ENCODE assay signal across 16 cellular contexts in genomic region chr1:172638249-172638648, GRCh38. TPM values are rescaled to one million over a fixed set of nuclear protein-coding genes. Genes with fewer than 3 reads are reported as not detected.
DNase-seq lines count a peak whose midpoint lies in the region; ATAC-seq, FAIRE-seq and TF ChIP-seq lines count a peak whose summit lies in the region.
"Had no signal": no experiment of that assay in that cellular context is flagged by ENCODE, and none has a peak within 500 bp of the region (broad histone marks: within the 10 kb centered on the region; RNA-seq: fewer than 3 reads in every experiment).

No MANE protein-coding gene starts in this region.

- no peaks in the 10 kb centered on the region for H3K36me3 Mint-ChIP-seq in CD8-positive, alpha-beta memory T cell
- H3K36me3 Mint-ChIP-seq in astrocyte (ENCODE audit: low read depth, unreplicated experiment): peaks cover 10% of the 10 kb centered on the region
- H3K36me3 Mint-ChIP-seq in natural killer cell: no peaks in the 10 kb centered on the region

- no peak overlapping the region for H3K27ac ChIP-seq in CD8-positive, alpha-beta memory T cell (ENCODE audit: low read depth, low read length)
- peak overlapping the region; percentile 53; the same call in 1 of the 2 replicates for H3K27ac ChIP-seq in IMR-90 (ENCODE audit: insufficient read depth, low read length)
- peak overlapping the region; percentile 98 for H3K27ac ChIP-seq in astrocyte (ENCODE audit: low read depth, low read length)
- H3K27ac ChIP-seq: HL-60, left lung, sigmoid colon, SJCRH30, suprapubic skin, WERI-Rb-1 had no signal

- H2AFZ ChIP-seq in IMR-90 (replicated peaks; ENCODE audit: low read length, poor library complexity) (no peak overlapping the region), astrocyte (ENCODE audit: low read depth, low read length) (no peak overlapping the region)

- H4K8ac ChIP-seq in IMR-90 (ENCODE audit: low read depth in 2 of 2, low read length in 2 of 2): peak overlapping the region; percentile 81 to 94

- H2BK5ac ChIP-seq in IMR-90 (ENCODE audit: low read depth, low read length, poor library complexity, severe bottlenecking): peak overlapping the region; percentile 100

- intact Hi-C loops in IMR-90 (cut with micrococcal nuclease) (loop anchor here (5.0 kb wide), 1 partner anchor 79 kb away; no protein-coding TSS in a partner anchor), natural killer cell (cut with micrococcal nuclease) (no loop called here)

- peak overlapping the region; percentile 97 for H2BK20ac ChIP-seq in IMR-90 (ENCODE audit: low read depth, low read length)

- H3K4me1 ChIP-seq in CD8-positive, alpha-beta memory T cell (ENCODE audit: insufficient read depth, low read length): peaks cover 60% of the 10 kb centered on the region
- H3K4me1 ChIP-seq in IMR-90 (ENCODE audit: control insufficient read depth, insufficient read depth, low read length): peaks cover 18% of the 10 kb centered on the region
- H3K4me1 ChIP-seq in astrocyte (ENCODE audit: insufficient read depth, low read length): peaks cover 30% of the 10 kb centered on the region
- H3K4me1 ChIP-seq: sigmoid colon had no signal

- no TSS peak for BruUV-seq in IMR-90 (replicated peaks; lab: Mats Ljungman, UMichigan)

- H3K4me3 ChIP-seq in CD8-positive, alpha-beta memory T cell (ENCODE audit: low read length): peak overlapping the region; percentile 29
- H3K4me3 ChIP-seq in IMR-90 (ENCODE audit: insufficient read depth, low read depth, low read length): no peak overlapping the region
- H3K4me3 ChIP-seq in astrocyte (ENCODE audit: insufficient read depth, low read depth, low read length): peak overlapping the region; percentile 24
- H3K4me3 ChIP-seq: left lung, sigmoid colon, SJCRH30, suprapubic skin had no signal

- H3K79me1 ChIP-seq in IMR-90 (ENCODE audit: low read depth in 1 of 2, low read length in 2 of 2): 0 out of 4 replicates have a peak, but pooled peaks cover 0 to 7% of the 10 kb centered on the region in 2 experiments

- peak overlapping the region; percentile 94 for H4K91ac ChIP-seq in IMR-90 (ENCODE audit: insufficient read depth, low read depth, low read length)

- no peaks in the 10 kb centered on the region for H3K79me2 ChIP-seq in astrocyte (ENCODE audit: insufficient read depth, low read length)

- peak overlapping the region; percentile 92 for H3K23ac ChIP-seq in IMR-90 (ENCODE audit: low read depth, low read length)

- no peak overlapping the region for H3K9ac ChIP-seq in IMR-90 (ENCODE audit: low read depth, low read length)
- H3K9ac ChIP-seq in astrocyte (ENCODE audit: low read length): peak overlapping the region; percentile 73

- in situ Hi-C loops in IMR-90 (cut with MboI; ENCODE audit: low sequenced_read_pairs): no loop called here

- no peaks in the 10 kb centered on the region for H3K36me3 ChIP-seq in CD8-positive, alpha-beta memory T cell (ENCODE audit: insufficient read depth, low read length)
- H3K36me3 ChIP-seq in IMR-90 (ENCODE audit: control insufficient read depth, insufficient read depth, low read length) (no peaks in the 10 kb centered on the region), astrocyte (ENCODE audit: insufficient read depth, low read length) (no peaks in the 10 kb centered on the region)
- H3K36me3 ChIP-seq: left lung, sigmoid colon, SJCRH30, suprapubic skin, WERI-Rb-1 had no signal

- no peak for TF ChIP-seq RAD21 in IMR-90 (IDR thresholded peaks at IDR 0.05; ENCODE audit: low read length)

- CTCF ChIA-PET in CD8-positive, alpha-beta memory T cell (lab: Charles Lee): interaction anchor here (1.0 to 2.0 kb wide), 5 partner anchors 10 to 91 kb away, joined by 3 to 8 read pairs (median 4); no protein-coding TSS in a partner anchor
- CTCF ChIA-PET in IMR-90 (lab: Yijun Ruan, JAX): no interaction called here
- CTCF ChIA-PET in GM10248 (lab: Yijun Ruan, JAX): no interaction called here

- no peak for FAIRE-seq in astrocyte (lab: Jason Lieb, UNC)
- FAIRE-seq: endothelial cell of umbilical vein had no signal

- H3K4me3 Mint-ChIP-seq in CD8-positive, alpha-beta memory T cell: peak overlapping the region in 6 of 7 donors; percentile 68 to 85 (median 78)
- peak overlapping the region; percentile 12 for H3K4me3 Mint-ChIP-seq in astrocyte (ENCODE audit: unreplicated experiment)
- H3K4me3 Mint-ChIP-seq in natural killer cell: peak overlapping the region; percentile 87
- H3K4me3 Mint-ChIP-seq: neural crest cell had no signal

- H3K56ac ChIP-seq in IMR-90 (ENCODE audit: extremely low read depth, insufficient read depth, low read length): peak overlapping the region; percentile 83

- peak overlapping the region; percentile 98 for H3K14ac ChIP-seq in IMR-90 (replicated peaks; ENCODE audit: low read depth, low read length)

- no peaks in the 10 kb centered on the region for H4K20me1 ChIP-seq in IMR-90 (ENCODE audit: insufficient read depth, low read length)
- H4K20me1 ChIP-seq in astrocyte (ENCODE audit: insufficient read depth, low read length): no peaks in the 10 kb centered on the region

- peak overlapping the region; percentile 88 for H2AK9ac ChIP-seq in IMR-90 (replicated peaks; ENCODE audit: low read depth, low read length, poor library complexity)

- TF ChIP-seq CTCF in IMR-90 (conservative IDR thresholded peaks at IDR 0.05; ENCODE audit: low read depth, low read length): no peak
- TF ChIP-seq CTCF in astrocyte (IDR thresholded peaks at IDR 0.05; ENCODE audit: insufficient read depth, low read depth, low read length): no peak
- no peak for TF ChIP-seq CTCF in natural killer cell (IDR thresholded peaks at IDR 0.05)
- TF ChIP-seq CTCF in GM10248 (IDR thresholded peaks at IDR 0.05; ENCODE audit: control extremely low read depth, extremely low read depth, low read depth, missing control alignments): no peak

- no peak for TF ChIP-seq POLR2A in IMR-90 (IDR thresholded peaks at IDR 0.05; ENCODE audit: low read depth, low read length)

- no peaks in the 10 kb centered on the region for H3K9me3 ChIP-seq in CD8-positive, alpha-beta memory T cell (ENCODE audit: low read length)
- peaks cover 9% of the 10 kb centered on the region; the same call in 1 of the 2 replicates for H3K9me3 ChIP-seq in IMR-90 (ENCODE audit: control insufficient read depth, insufficient read depth, low read length)
- peaks cover 11% of the 10 kb centered on the region for H3K9me3 ChIP-seq in astrocyte (ENCODE audit: insufficient read depth, low read depth, low read length)
- H3K9me3 ChIP-seq: left lung, sigmoid colon, SJCRH30, suprapubic skin had no signal

- H2BK15ac ChIP-seq in IMR-90 (ENCODE audit: low read depth, low read length): peak overlapping the region; percentile 94

- H3K4me2 ChIP-seq in IMR-90 (ENCODE audit: low read depth, low read length): peak overlapping the region; percentile 65; the same call in 1 of the 2 replicates
- H3K4me2 ChIP-seq in astrocyte (ENCODE audit: low read length): peak overlapping the region; percentile 80

- H3K18ac ChIP-seq in IMR-90 (ENCODE audit: low read depth, low read length): peak overlapping the region; percentile 95; the same call in 1 of the 2 replicates

- H3K27ac Mint-ChIP-seq in CD8-positive, alpha-beta memory T cell: peak overlapping the region; percentile 40 to 97 (median 92)
- H3K27ac Mint-ChIP-seq in astrocyte (ENCODE audit: unreplicated experiment): peak overlapping the region; percentile 97
- peak overlapping the region; percentile 90 to 93 for H3K27ac Mint-ChIP-seq in natural killer cell

- DNase-seq in CD8-positive, alpha-beta memory T cell: no peak
- DNase-seq in IMR-90 (no peak), astrocyte (ENCODE audit: low read depth) (no peak), natural killer cell (no peak), GM10248 (ENCODE audit: extremely low spot score) (no peak), GM19238 (ENCODE audit: insufficient read length, low spot score) (no peak), NCI-H1092 treated with DMSO at 0.1 percent for 48 hours (lab: John Stamatoyannopoulos, UW) (no peak)
- DNase-seq: left lung, NCI-H2107, sigmoid colon, SJCRH30, WERI-Rb-1 had no signal

- ATAC-seq in IMR-90 (ENCODE audit: low read depth): no peak
- ATAC-seq in natural killer cell: peak in 1 of 3 donors; percentile 4

- dilution Hi-C loops in IMR-90 (cut with HindIII; ENCODE audit: low sequenced_read_pairs, unreplicated experiment): no loop called here

- peak overlapping the region; percentile 98 for H2AK5ac ChIP-seq in IMR-90 (ENCODE audit: low read depth, low read length)

- POLR2A ChIA-PET in CD8-positive, alpha-beta memory T cell (lab: Charles Lee): interaction anchor here (1.0 kb wide), 1 partner anchor 32 kb away, joined by 5 read pairs; no protein-coding TSS in a partner anchor
- POLR2A ChIA-PET in IMR-90 (lab: Charles Lee; ENCODE audit: unreplicated experiment) (no interaction called here), GM10248 (lab: Yijun Ruan, JAX) (no interaction called here)

- peak overlapping the region; percentile 95; the same call in 1 of the 2 replicates for H4K5ac ChIP-seq in IMR-90 (ENCODE audit: low read depth, low read length)

- H3K4ac ChIP-seq in IMR-90 (ENCODE audit: low read depth, low read length): peak overlapping the region; percentile 95

- H2BK120ac ChIP-seq in IMR-90 (ENCODE audit: low read depth, low read length): peak overlapping the region; percentile 98

- peaks cover 23% of the 10 kb centered on the region for H3K9me1 ChIP-seq in IMR-90 (ENCODE audit: insufficient read depth, low read length)

- WGBS in IMR-90 (ENCODE audit: extremely low coverage in 2 of 2, insufficient read length in 1 of 2), 2 experiments: no CpG with 5 or more reads among the region's 2 CpGs

- H3K9me3 Mint-ChIP-seq in CD8-positive, alpha-beta memory T cell: no peaks in the 10 kb centered on the region
- H3K9me3 Mint-ChIP-seq in astrocyte (ENCODE audit: unreplicated experiment) (peaks cover 25% of the 10 kb centered on the region), natural killer cell (no peaks in the 10 kb centered on the region)

- H3K27me3 ChIP-seq in CD8-positive, alpha-beta memory T cell (ENCODE audit: insufficient read depth, low read length, poor library complexity, severe bottlenecking): no peaks in the 10 kb centered on the region
- H3K27me3 ChIP-seq in IMR-90 (ENCODE audit: control insufficient read depth, insufficient read depth, low read length) (no peaks in the 10 kb centered on the region), astrocyte (ENCODE audit: insufficient read depth, low read length) (no peaks in the 10 kb centered on the region)
- H3K27me3 ChIP-seq: left lung, sigmoid colon, SJCRH30, suprapubic skin had no signal

- no peaks in the 10 kb centered on the region for H3K27me3 Mint-ChIP-seq in CD8-positive, alpha-beta memory T cell
- H3K27me3 Mint-ChIP-seq in astrocyte (ENCODE audit: low read depth, unreplicated experiment): no peaks in the 10 kb centered on the region
- H3K27me3 Mint-ChIP-seq in natural killer cell (ENCODE audit: low read depth in 2 of 2): no peaks in the 10 kb centered on the region

- H3K4me1 Mint-ChIP-seq in CD8-positive, alpha-beta memory T cell: peaks cover 63 to 71% (median 64%) of the 10 kb centered on the region in 3 donors
- H3K4me1 Mint-ChIP-seq in astrocyte (ENCODE audit: low read depth, unreplicated experiment) (peaks cover 51% of the 10 kb centered on the region), natural killer cell (peaks cover 48 to 62% of the 10 kb centered on the region in 2 donors)

RNA-seq across cellular contexts. Expression of gene FASLG, which starts 20.7 kb away (rescaled TPM):
- total RNA-seq in CD8-positive, alpha-beta memory T cell: 10 to 100 TPM; 45.8 to 46.6 TPM
- polyA plus RNA-seq in CD8-positive, alpha-beta memory T cell: 10.6 TPM
- total RNA-seq in IMR-90 (2012; rRNA removed) (0.18 and 0.28 TPM in 2 replicates), astrocyte (not detected in 2 replicates), natural killer cell (10 to 100 TPM; 22.1 to 44.5 (median 24.1) TPM)
- 0.10 and 0.14 TPM in 2 replicates for polyA plus RNA-seq in IMR-90 (2012; rRNA removed)
- polyA plus RNA-seq in IMR-90 (2012; cell fraction: cytosol; rRNA removed): 0.06 and 0.07 TPM in 2 replicates
- 0.05 and 0.09 TPM in 2 replicates for polyA plus RNA-seq in IMR-90 (2012; cell fraction: nucleus; rRNA removed; ENCODE audit: low replicate concordance)
- total RNA-seq: endothelial cell of umbilical vein, neural crest cell, sigmoid colon, SJCRH30, suprapubic skin had no signal
- polyA plus RNA-seq: endothelial cell of umbilical vein had no signal

Comparison
In these comparisons a context has a peak if more than half of its experiments do, and no peak if none do; other contexts are left out.
1. H3K4me3 Mint-ChIP-seq: peak in every context shown above with its lines; median percentile 87 in natural killer cell; 78 in CD8-positive, alpha-beta memory T cell; 12 in astrocyte.
2. RNA of gene FASLG, which starts 20.7 kb away (total RNA-seq): 45.8 to 46.6 TPM in CD8-positive, alpha-beta memory T cell and 22.1 to 44.5 TPM in natural killer cell; 0.18 to 0.28 TPM in IMR-90 and not detected in astrocyte; every median in the first group is over 10 times any median in the second.
3. Peak in every context shown above with its lines, with median percentiles within 50 percentile points of each other: H3K27ac Mint-ChIP-seq.